ENCODE assay signal across 24 cellular contexts in genomic region chr10:112025228-112025627, GRCh38.
"Had no signal": no experiment of that assay in that cellular context is flagged by ENCODE, and none has a peak within 500 bp of the region (broad histone marks: within the 10 kb centered on the region; RNA-seq: fewer than 3 reads in every experiment).

No MANE protein-coding gene starts in this region.

- H3K9me3 ChIP-seq: colonic mucosa had no signal

- H3K27ac ChIP-seq: colonic mucosa, coronary artery, dorsolateral prefrontal cortex, epithelial cell of prostate, esophagus squamous epithelium, foreskin keratinocyte, gastrocnemius medialis, gastroesophageal sphincter, heart left ventricle, heart right ventricle had no signal

- H3K4me1 ChIP-seq: colonic mucosa, esophagus squamous epithelium, foreskin keratinocyte, gastrocnemius medialis, gastroesophageal sphincter, heart left ventricle, heart right ventricle had no signal

- H3K27me3 Mint-ChIP-seq: dendritic cell treated with granulocyte-macrophage colony-stimulating factor and Interleukin-4, amounts not matched to agents 40 ng/mL and 50 ng/mL, for 4 days had no signal

- H3K4me3 ChIP-seq: colonic mucosa, coronary artery, dorsolateral prefrontal cortex, esophagus squamous epithelium, gastrocnemius medialis, gastroesophageal sphincter, heart left ventricle, heart right ventricle had no signal

- H3K36me3 ChIP-seq: colonic mucosa, esophagus squamous epithelium, gastrocnemius medialis, gastroesophageal sphincter, heart left ventricle, heart right ventricle had no signal

- H3K27ac Mint-ChIP-seq: dendritic cell treated with granulocyte-macrophage colony-stimulating factor and Interleukin-4, amounts not matched to agents 40 ng/mL and 50 ng/mL, for 4 days; effector memory CD8-positive, alpha-beta T cell; endodermal cell had no signal

- H3K27me3 ChIP-seq: colonic mucosa, esophagus squamous epithelium, foreskin keratinocyte, gastrocnemius medialis, gastroesophageal sphincter, heart left ventricle, heart right ventricle had no signal

- H3K4me3 Mint-ChIP-seq: dendritic cell treated with granulocyte-macrophage colony-stimulating factor and Interleukin-4, amounts not matched to agents 40 ng/mL and 50 ng/mL, for 4 days; effector memory CD8-positive, alpha-beta T cell; endodermal cell had no signal

- DNase-seq: colonic mucosa; cortex of kidney; dermis blood vessel endothelial cell; dorsolateral prefrontal cortex; effector CD4-positive, alpha-beta T cell; effector CD8-positive, alpha-beta T cell; effector memory CD4-positive, alpha-beta T cell; effector memory CD8-positive, alpha-beta T cell; endodermal cell; erythroblast; esophagus squamous epithelium; foreskin fibroblast; foreskin keratinocyte; foreskin melanocyte; gastrocnemius medialis; glutamatergic neuron; head of caudate nucleus; heart left ventricle; heart right ventricle had no signal

- ATAC-seq: effector memory CD8-positive, alpha-beta T cell; esophagus mucosa; foreskin keratinocyte; gastrocnemius medialis; gastroesophageal sphincter; heart left ventricle; heart right ventricle had no signal
